8 cellular contexts compared by ENCODE assay signal in genomic region chr16:12613131-12613991, GRCh38.
DNase-seq lines count a peak whose midpoint lies in the region; ATAC-seq and TF ChIP-seq lines count a peak whose summit lies in the region.

No MANE protein-coding gene starts in this region.

- peaks cover 5% of the 10 kb centered on the region for H3K9me3 Mint-ChIP-seq in stimulated activated memory B cell treated with anti-CD40 and anti-IgM and Interleukin-4, amounts not matched to agents 10 μg/mL and 1 μg/mL and 100 μg/mL, for 72 hours

- peaks cover 6% of the 10 kb centered on the region for H3K4me1 Mint-ChIP-seq in stimulated activated memory B cell treated with anti-CD40 and anti-IgM and Interleukin-4, amounts not matched to agents 10 μg/mL and 1 μg/mL and 100 μg/mL, for 72 hours

- no peaks in the 10 kb centered on the region for H3K27me3 ChIP-seq in esophagus muscularis mucosa

- DNase-seq in EL (peak; percentile 42), T1000 (lab: John Stamatoyannopoulos, UW) (peak; percentile 63), esophagus muscularis mucosa (ENCODE audit: extremely low spot score) (peak; percentile 53), hippocampal formation (lab: John Stamatoyannopoulos, UW) (no peak), GM20000 (ENCODE audit: low spot score) (no peak), NCI-H1694 (lab: John Stamatoyannopoulos, UW) (no peak)

- no peak for TF ChIP-seq EP300 in esophagus muscularis mucosa (IDR thresholded peaks at IDR 0.05)

- no peak for TF ChIP-seq CTCF in esophagus muscularis mucosa (IDR thresholded peaks at IDR 0.05)
- TF ChIP-seq CTCF in GM20000 (IDR thresholded peaks at IDR 0.05; ENCODE audit: extremely low read depth, missing control alignments) = no peak

- H3K36me3 ChIP-seq in esophagus muscularis mucosa = no peaks in the 10 kb centered on the region

- TF ChIP-seq POLR2A in esophagus muscularis mucosa (IDR thresholded peaks at IDR 0.05; ENCODE audit: low read depth) = no peak

- no peak overlapping the region for H3K27ac ChIP-seq in esophagus muscularis mucosa (replicated peaks in 1 of 4)

- no peaks in the 10 kb centered on the region for H3K9me3 ChIP-seq in esophagus muscularis mucosa

- peak; percentile 71 for ATAC-seq in HG02973 (IDR thresholded peaks at IDR 0.05; ENCODE audit: unreplicated experiment)
- ATAC-seq in stimulated activated memory B cell treated with anti-CD40 and anti-IgM and Interleukin-4, amounts not matched to agents 10 μg/mL and 1 μg/mL and 100 μg/mL, for 72 hours = peak; percentile 69

- no peaks in the 10 kb centered on the region for H3K27me3 Mint-ChIP-seq in stimulated activated memory B cell treated with anti-CD40 and anti-IgM and Interleukin-4, amounts not matched to agents 10 μg/mL and 1 μg/mL and 100 μg/mL, for 72 hours

- H3K36me3 Mint-ChIP-seq in stimulated activated memory B cell treated with anti-CD40 and anti-IgM and Interleukin-4, amounts not matched to agents 10 μg/mL and 1 μg/mL and 100 μg/mL, for 72 hours = no peaks in the 10 kb centered on the region

- no peak overlapping the region for H3K4me3 ChIP-seq in esophagus muscularis mucosa

- 40% methylated on average over 15 of the region's 15 CpGs for WGBS in esophagus muscularis mucosa

- no peaks in the 10 kb centered on the region for H3K4me1 ChIP-seq in esophagus muscularis mucosa

- no peak overlapping the region for H3K27ac Mint-ChIP-seq in stimulated activated memory B cell treated with anti-CD40 and anti-IgM and Interleukin-4, amounts not matched to agents 10 μg/mL and 1 μg/mL and 100 μg/mL, for 72 hours

- no peak overlapping the region for H3K4me3 Mint-ChIP-seq in stimulated activated memory B cell treated with anti-CD40 and anti-IgM and Interleukin-4, amounts not matched to agents 10 μg/mL and 1 μg/mL and 100 μg/mL, for 72 hours

- intact Hi-C loops in esophagus muscularis mucosa (cut with DNase I) = no loop called here

Comparison
In these comparisons a context has a peak if more than half of its experiments do, and no peak if none do; other contexts are left out.
1. DNase-seq: peak in EL (single experiment), T1000 (single experiment) and esophagus muscularis mucosa (single experiment); none in hippocampal formation (0 of 2), GM20000 (single experiment) and NCI-H1694 (single experiment).